36 cellular contexts compared by ENCODE assay signal in the genomic region with DNA sequence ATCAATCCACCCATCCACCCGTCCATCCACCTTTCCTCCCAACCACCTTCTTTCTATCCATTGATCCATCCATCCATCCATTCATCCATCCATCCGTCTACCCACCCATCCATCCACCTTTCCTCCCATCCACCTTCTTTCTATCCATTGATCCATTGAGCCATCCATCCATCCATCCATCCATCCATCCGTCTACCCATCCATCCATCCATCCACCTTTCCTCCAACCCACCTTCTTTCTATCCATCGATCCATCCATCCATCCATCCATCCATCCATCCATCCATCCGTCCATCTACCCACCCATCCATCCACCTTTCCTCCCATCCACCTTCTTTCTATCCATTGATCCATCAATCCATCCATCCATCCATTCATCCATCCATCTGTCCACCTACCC. TPM values are rescaled to one million over a fixed set of nuclear protein-coding genes. Genes with fewer than 3 reads are reported as not detected.
"Had no signal": no experiment of that assay in that cellular context is flagged by ENCODE, and none has a peak within 500 bp of the region (broad histone marks: within the 10 kb centered on the region; RNA-seq: fewer than 3 reads in every experiment).

No MANE protein-coding gene starts in this region.

- H3K27ac Mint-ChIP-seq: activated B cell treated with CpG ODN at 0.5 μM for 24 hours; activated CD8-positive, alpha-beta T cell treated with anti-CD3 and anti-CD28 coated beads for 36 hours; activated naive CD4-positive, alpha-beta T cell treated with anti-CD3 and anti-CD28 coated beads for 36 hours; activated naive CD4-positive, alpha-beta T cell treated with anti-CD3 and anti-CD28 coated beads, Interleukin-2, amount 50 U/mL, for 24 hours; activated naive CD8-positive, alpha-beta T cell treated with anti-CD3 and anti-CD28 coated beads for 36 hours; activated naive CD8-positive, alpha-beta T cell treated with anti-CD3 and anti-CD28 coated beads, Interleukin-2, amount 50 U/mL, for 24 hours; activated T-helper 17 cell treated with anti-CD3 and anti-CD28 coated beads, Interleukin-2, amount 50 U/mL, for 72 hours; effector memory CD8-positive, alpha-beta T cell; T-helper 17 cell; T-helper 2 cell treated with Interferon-gamma antibody and Interleukin-4, amounts not matched to agents 5 μg/mL and 100 μg/mL, for 36 hours had no signal

- H3K4me3 ChIP-seq: adrenal gland, body of pancreas, esophagus squamous epithelium, gastroesophageal sphincter had no signal

- DNase-seq: activated B cell treated with CpG ODN at 0.5 μM for 24 hours; activated CD4-positive, alpha-beta T cell treated with anti-CD3 and anti-CD28 coated beads for 48 hours; activated CD4-positive, alpha-beta T cell treated with anti-CD3 and anti-CD28 coated beads, Interleukin-2, amount 50 U/mL, for 1 hour; activated CD4-positive, alpha-beta T cell treated with anti-CD3 and anti-CD28 coated beads, Interleukin-2, amount 50 U/mL, for 48 hours; activated CD8-positive, alpha-beta memory T cell treated with anti-CD3 and anti-CD28 coated beads for 24 hours; activated CD8-positive, alpha-beta T cell treated with anti-CD3 and anti-CD28 coated beads for 36 hours; activated effector memory CD4-positive, alpha-beta T cell treated with Interleukin-2 at 50 U/mL for 16 hours; activated gamma-delta T cell treated with Interleukin-2 at 50 U/mL for 16 hours; activated naive CD4-positive, alpha-beta T cell treated with anti-CD3 and anti-CD28 coated beads for 36 hours; activated naive CD8-positive, alpha-beta T cell treated with anti-CD3 and anti-CD28 coated beads for 36 hours; activated naive CD8-positive, alpha-beta T cell treated with anti-CD3 and anti-CD28 coated beads, Interleukin-2, amount 50 U/mL, for 24 hours; activated T-cell treated with anti-CD3 and anti-CD28 coated beads, Interleukin-2, amount 50 U/mL, for 4 hours; adrenal gland; amygdala; body of pancreas; caudate nucleus; cortex of kidney; dermis blood vessel endothelial cell; effector CD4-positive, alpha-beta T cell; effector memory CD8-positive, alpha-beta T cell; esophagus squamous epithelium; foreskin melanocyte; T-helper 1 cell; T-helper 17 cell; T1000; WERI-Rb-1 had no signal

- H3K9me3 Mint-ChIP-seq: activated B cell treated with CpG ODN at 0.5 μM for 24 hours; activated CD8-positive, alpha-beta T cell treated with anti-CD3 and anti-CD28 coated beads for 36 hours; activated naive CD4-positive, alpha-beta T cell treated with anti-CD3 and anti-CD28 coated beads for 36 hours; activated naive CD4-positive, alpha-beta T cell treated with anti-CD3 and anti-CD28 coated beads, Interleukin-2, amount 50 U/mL, for 24 hours; activated naive CD8-positive, alpha-beta T cell treated with anti-CD3 and anti-CD28 coated beads for 36 hours; activated naive CD8-positive, alpha-beta T cell treated with anti-CD3 and anti-CD28 coated beads, Interleukin-2, amount 50 U/mL, for 24 hours; activated T-cell treated with anti-CD3 and anti-CD28 coated beads, Interleukin-2, amount 50 U/mL, for 4 hours; T-helper 2 cell treated with Interferon-gamma antibody and Interleukin-4, amounts not matched to agents 5 μg/mL and 100 μg/mL, for 36 hours had no signal

- H3K27ac ChIP-seq: adrenal gland, body of pancreas, epithelial cell of prostate, esophagus squamous epithelium, gastroesophageal sphincter, WERI-Rb-1 had no signal

- H3K27me3 ChIP-seq: adrenal gland, body of pancreas, gastroesophageal sphincter had no signal

- H3K4me1 Mint-ChIP-seq: activated naive CD4-positive, alpha-beta T cell treated with anti-CD3 and anti-CD28 coated beads, Interleukin-2, amount 50 U/mL, for 24 hours had no signal

- H3K36me3 Mint-ChIP-seq: activated naive CD4-positive, alpha-beta T cell treated with anti-CD3 and anti-CD28 coated beads, Interleukin-2, amount 50 U/mL, for 24 hours; activated naive CD8-positive, alpha-beta T cell treated with anti-CD3 and anti-CD28 coated beads for 36 hours had no signal

- H3K4me3 Mint-ChIP-seq: activated B cell treated with CpG ODN at 0.5 μM for 24 hours; activated CD8-positive, alpha-beta T cell treated with anti-CD3 and anti-CD28 coated beads for 36 hours; activated naive CD4-positive, alpha-beta T cell treated with anti-CD3 and anti-CD28 coated beads for 36 hours; activated naive CD4-positive, alpha-beta T cell treated with anti-CD3 and anti-CD28 coated beads, Interleukin-2, amount 50 U/mL, for 24 hours; activated naive CD8-positive, alpha-beta T cell treated with anti-CD3 and anti-CD28 coated beads for 36 hours; activated naive CD8-positive, alpha-beta T cell treated with anti-CD3 and anti-CD28 coated beads, Interleukin-2, amount 50 U/mL, for 24 hours; activated T-cell treated with anti-CD3 and anti-CD28 coated beads, Interleukin-2, amount 50 U/mL, for 4 hours; activated T-helper 17 cell treated with anti-CD3 and anti-CD28 coated beads, Interleukin-2, amount 50 U/mL, for 72 hours; effector memory CD8-positive, alpha-beta T cell; T-helper 17 cell; T-helper 2 cell treated with Interferon-gamma antibody and Interleukin-4, amounts not matched to agents 5 μg/mL and 100 μg/mL, for 36 hours had no signal

- H3K9me3 ChIP-seq: adrenal gland, body of pancreas, esophagus squamous epithelium, gastroesophageal sphincter had no signal

- FAIRE-seq: colon, endothelial cell of umbilical vein had no signal

- H3K36me3 ChIP-seq: adrenal gland, esophagus squamous epithelium, gastroesophageal sphincter, WERI-Rb-1 had no signal

- ATAC-seq: activated CD4-positive, CD25-positive, alpha-beta regulatory T cell treated with anti-CD3 and anti-CD28 coated beads, Interleukin-2, amount 50 U/mL, for 24 hours; activated CD8-positive, alpha-beta T cell treated with anti-CD3 and anti-CD28 coated beads for 36 hours; activated naive CD8-positive, alpha-beta T cell treated with anti-CD3 and anti-CD28 coated beads, Interleukin-2, amount 50 U/mL, for 24 hours; activated T-cell treated with anti-CD3 and anti-CD28 coated beads, Interleukin-2, amount 50 U/mL, for 4 hours; activated T-helper 17 cell treated with anti-CD3 and anti-CD28 coated beads, Interleukin-2, amount 50 U/mL, for 72 hours; body of pancreas; effector memory CD8-positive, alpha-beta T cell; gastroesophageal sphincter; T-helper 17 cell had no signal

RNA-seq across cellular contexts. Expression of a gene that starts 5.1 kb away (rescaled TPM):
- total RNA-seq: activated B cell treated with CpG ODN at 0.5 μM for 24 hours; activated CD8-positive, alpha-beta T cell treated with anti-CD3 and anti-CD28 coated beads for 36 hours; activated naive CD4-positive, alpha-beta T cell treated with anti-CD3 and anti-CD28 coated beads for 36 hours; activated naive CD8-positive, alpha-beta T cell treated with anti-CD3 and anti-CD28 coated beads for 36 hours; activated T-cell treated with anti-CD3 and anti-CD28 coated beads, Interleukin-2, amount 50 U/mL, for 4 hours; activated T-helper 17 cell treated with anti-CD3 and anti-CD28 coated beads, Interleukin-2, amount 50 U/mL, for 72 hours; adrenal gland; endothelial cell of umbilical vein; fibroblast of lung; fibroblast of villous mesenchyme had no signal
- polyA plus RNA-seq: endothelial cell of umbilical vein, fibroblast of lung had no signal
